ENCODE assay signal across 20 cellular contexts in genomic region chr7:157745721-157746709, GRCh38.
A peak's percentile ranks its signal among the peaks of the same experiment; 100 is the strongest.
DNase-seq lines count a peak whose midpoint lies in the region; ATAC-seq, FAIRE-seq and TF ChIP-seq lines count a peak whose summit lies in the region.
"Had no signal": no experiment of that assay in that cellular context is flagged by ENCODE, and none has a peak within 500 bp of the region (broad histone marks: within the 10 kb centered on the region; RNA-seq: fewer than 3 reads in every experiment).

No MANE protein-coding gene starts in this region.

- H3K27ac ChIP-seq in HepG2 (ENCODE audit: extremely low read length, insufficient read depth, low read length) = no peak overlapping the region
- no peak overlapping the region for H3K27ac ChIP-seq in neuronal stem cell (replicated peaks; ENCODE audit: low read length)
- H3K27ac ChIP-seq in aorta (ENCODE audit: low read depth in 1 of 2, low read length in 2 of 2) = no peak overlapping the region
- H3K27ac ChIP-seq: GM23248, KMS-11 had no signal

- no peak overlapping the region for H3K4ac ChIP-seq in neuronal stem cell (ENCODE audit: low read length)

- no peak overlapping the region for H3K27ac Mint-ChIP-seq in activated naive CD4-positive, alpha-beta T cell treated with anti-CD3 and anti-CD28 coated beads, Interleukin-2, amount 10 ng/mL, durations not matched to agents 7 days and 5 days
- H3K27ac Mint-ChIP-seq: B cell, CD14-positive monocyte had no signal

- WGBS in HepG2 (ENCODE audit: low lambda C conversion rate) = 40% methylated on average over 16 of the region's 25 CpGs
- no CpG with 5 or more reads among the region's 25 CpGs for WGBS in neuronal stem cell (ENCODE audit: extremely low coverage in 2 of 2, insufficient read length in 2 of 2, insufficient replicate concordance in 1 of 2), 2 donors
- 91 to 92% methylated on average over 25 of the region's 25 CpGs for WGBS in aorta, 2 donors

- H4K20me1 ChIP-seq in HepG2 (ENCODE audit: insufficient read depth, low read length) = 0 out of 2 replicates have a peak, but pooled peaks cover 8% of the 10 kb centered on the region

- H3K4me2 ChIP-seq in HepG2 (ENCODE audit: low read depth, low read length) (no peak overlapping the region), neuronal stem cell (ENCODE audit: insufficient read depth, low read length, poor library complexity, severe bottlenecking) (no peak overlapping the region)
- H3K4me2 ChIP-seq: KMS-11 had no signal

- H2AFZ ChIP-seq in HepG2 (ENCODE audit: low read length) = no peak overlapping the region
- H2AFZ ChIP-seq in neuronal stem cell (ENCODE audit: low read length) = no peak overlapping the region
- H2AFZ ChIP-seq: GM23248 had no signal

- no peaks in the 10 kb centered on the region for H3K4me1 Mint-ChIP-seq in activated naive CD4-positive, alpha-beta T cell treated with anti-CD3 and anti-CD28 coated beads, Interleukin-2, amount 10 ng/mL, durations not matched to agents 7 days and 5 days
- H3K4me1 Mint-ChIP-seq: B cell, CD14-positive monocyte had no signal

- H3K79me1 ChIP-seq in neuronal stem cell (ENCODE audit: low read depth, low read length) = no peaks in the 10 kb centered on the region

- CTCF ChIA-PET in activated naive CD4-positive, alpha-beta T cell treated with anti-CD3 and anti-CD28 coated beads, Interleukin-2, amount 10 ng/mL, durations not matched to agents 7 days and 5 days (lab: Charles Lee) = no interaction called here
- CTCF ChIA-PET in HepG2 (lab: Yijun Ruan, JAX; ENCODE audit: low intra/inter-chr PET ratio, low total read pairs) = no interaction called here

- intact Hi-C loops in HepG2 (cut with micrococcal nuclease; ENCODE audit: unreplicated experiment) (no loop called here), aorta (cut with DNase I) (no loop called here)

- H3K79me2 ChIP-seq in HepG2 (ENCODE audit: insufficient read depth, low read length) = no peaks in the 10 kb centered on the region

- H3K9ac ChIP-seq in HepG2 (ENCODE audit: insufficient read depth, low read depth, low read length) (no peak overlapping the region), neuronal stem cell (ENCODE audit: low read depth, low read length, poor library complexity) (no peak overlapping the region)
- H3K9ac ChIP-seq: GM23248, KMS-11 had no signal

- H3K36me3 ChIP-seq in HepG2 (replicated peaks in 1 of 2; ENCODE audit: control insufficient read depth in 1 of 2, insufficient read depth in 2 of 2, low read length in 2 of 2) (no peaks in the 10 kb centered on the region), neuronal stem cell (replicated peaks in 1 of 2; ENCODE audit: control insufficient read depth in 2 of 2, insufficient read depth in 2 of 2, low read length in 2 of 2) (no peaks in the 10 kb centered on the region), aorta (ENCODE audit: control insufficient read depth in 1 of 2, insufficient read depth in 2 of 2, low read length in 1 of 2) (no peaks in the 10 kb centered on the region)

- peak; percentile 10 for DNase-seq in activated naive CD4-positive, alpha-beta T cell treated with anti-CD3 and anti-CD28 coated beads, Interleukin-2, amount 10 ng/mL, durations not matched to agents 7 days and 5 days
- no peak for DNase-seq in activated naive CD4-positive, alpha-beta T cell (lab: John Stamatoyannopoulos, UW)
- DNase-seq in HepG2 (ENCODE audit: low spot score) = no peak
- DNase-seq in neuronal stem cell (ENCODE audit: low spot score) = no peak
- DNase-seq in aorta = peak in 1 of 2 donors; percentile 30
- DNase-seq in midbrain (lab: John Stamatoyannopoulos, UW) = no peak
- no peak for DNase-seq in GDM1 (lab: John Stamatoyannopoulos, UW)
- DNase-seq: GM23248, NCI-H1105 treated with DMSO at 0.1 percent for 48 hours, NCI-H2029 treated with DMSO at 0.1 percent for 48 hours, NCI-H345, NCI-H526 had no signal

- H3K27me3 Mint-ChIP-seq in activated naive CD4-positive, alpha-beta T cell treated with anti-CD3 and anti-CD28 coated beads, Interleukin-2, amount 10 ng/mL, durations not matched to agents 7 days and 5 days = peaks cover 12% of the 10 kb centered on the region
- H3K27me3 Mint-ChIP-seq: B cell had no signal

- H3K9me3 Mint-ChIP-seq in activated naive CD4-positive, alpha-beta T cell treated with anti-CD3 and anti-CD28 coated beads, Interleukin-2, amount 10 ng/mL, durations not matched to agents 7 days and 5 days = no peaks in the 10 kb centered on the region
- H3K9me3 Mint-ChIP-seq: CD14-positive monocyte had no signal

- H3K18ac ChIP-seq in neuronal stem cell (ENCODE audit: low read length) = no peak overlapping the region

- ATAC-seq in HepG2 (peak; percentile 42), aorta (ENCODE audit: low FRiP score) (peak; percentile 48), GM21515 (IDR thresholded peaks at IDR 0.05; ENCODE audit: unreplicated experiment) (no peak)
- ATAC-seq: HCT116, Right ventricle myocardium inferior had no signal

- no peaks in the 10 kb centered on the region for H3K4me1 ChIP-seq in HepG2 (ENCODE audit: insufficient read depth, low read length)
- H3K4me1 ChIP-seq in neuronal stem cell (ENCODE audit: control insufficient read depth in 2 of 2, insufficient read depth in 1 of 2, low read depth in 1 of 2, low read length in 2 of 2) = peaks cover 2 to 8% of the 10 kb centered on the region in 2 donors
- no peaks in the 10 kb centered on the region for H3K4me1 ChIP-seq in aorta (ENCODE audit: control insufficient read depth in 1 of 2, insufficient read depth in 2 of 2, low read length in 2 of 2)

- no peak overlapping the region for H3K4me3 Mint-ChIP-seq in activated naive CD4-positive, alpha-beta T cell treated with anti-CD3 and anti-CD28 coated beads, Interleukin-2, amount 10 ng/mL, durations not matched to agents 7 days and 5 days
- H3K4me3 Mint-ChIP-seq: B cell, CD14-positive monocyte had no signal

- FAIRE-seq in HepG2 (lab: Jason Lieb, UNC) = no peak
- FAIRE-seq: D721Med, RCC 7860 had no signal

- H3K27me3 ChIP-seq in HepG2 (ENCODE audit: control insufficient read depth in 1 of 2, insufficient read depth in 2 of 2, low read length in 2 of 2) = peaks cover 2 to 29% of the 10 kb centered on the region in 2 experiments; a peak in 4 of 5 replicates
- H3K27me3 ChIP-seq in neuronal stem cell (ENCODE audit: control insufficient read depth in 3 of 3, insufficient read depth in 3 of 3, low read depth in 1 of 3, low read length in 3 of 3) = no peaks in the 10 kb centered on the region
- H3K27me3 ChIP-seq in aorta (ENCODE audit: control insufficient read depth in 1 of 2, insufficient read depth in 2 of 2, low read length in 1 of 2) = no peaks in the 10 kb centered on the region

- no peak overlapping the region for H4K91ac ChIP-seq in neuronal stem cell (ENCODE audit: low read depth, low read length, poor library complexity)

- no peak for TF ChIP-seq POLR2A in HepG2 (IDR thresholded peaks at IDR 0.05; ENCODE audit: insufficient read depth in 1 of 2, low read depth in 2 of 2, low read length in 2 of 2)

- H2BK15ac ChIP-seq in neuronal stem cell (ENCODE audit: low read length) = no peak overlapping the region

- in situ Hi-C loops in HepG2 (cut with HindIII; ENCODE audit: extremely low pct_ligation_motif_present, low pct_unique_long_range_greater_than_20kb) = no loop called here

- H2AK5ac ChIP-seq in neuronal stem cell (ENCODE audit: low read depth, low read length) = peak overlapping the region; percentile 28

- H4K8ac ChIP-seq in neuronal stem cell (ENCODE audit: low read depth, low read length) = no peak overlapping the region

- no peak for TF ChIP-seq RAD21 in HepG2 (CRISPR knock-in tag; IDR thresholded peaks at IDR 0.05)

- no TSS peak for BruUV-seq in HepG2 (replicated peaks; lab: Mats Ljungman, UMichigan)

- TF ChIP-seq CTCF in HepG2 (CRISPR knock-in tag; IDR thresholded peaks at IDR 0.05) = no peak

- TF ChIP-seq EP300 in HepG2 (IDR thresholded peaks at IDR 0.05; ENCODE audit: low read depth in 2 of 2, low read length in 2 of 2) (no peak), HepG2 (CRISPR knock-in tag; IDR thresholded peaks at IDR 0.05; ENCODE audit: borderline replicate concordance) (no peak)

- H3K23ac ChIP-seq in neuronal stem cell (ENCODE audit: low read depth, low read length, poor library complexity) = no peak overlapping the region

- no peak overlapping the region for H2BK120ac ChIP-seq in neuronal stem cell (ENCODE audit: low read depth, low read length)

- H2BK5ac ChIP-seq in neuronal stem cell (ENCODE audit: low read length) = no peak overlapping the region

- H3K4me3 ChIP-seq in HepG2 (replicated peaks in 1 of 3; ENCODE audit: insufficient read depth in 1 of 3, low read depth in 2 of 3, low read length in 3 of 3) (no peak overlapping the region), neuronal stem cell (ENCODE audit: low read length in 2 of 2) (no peak overlapping the region), aorta (ENCODE audit: low read length in 2 of 2) (no peak overlapping the region)
- H3K4me3 ChIP-seq: GM23248 had no signal

- H3K9me3 ChIP-seq in HepG2 (ENCODE audit: low read length) (no peaks in the 10 kb centered on the region), neuronal stem cell (replicated peaks in 1 of 2; ENCODE audit: control insufficient read depth in 2 of 2, insufficient read depth in 1 of 2, low read depth in 1 of 2, low read length in 2 of 2) (peaks cover 0 to 4% of the 10 kb centered on the region in 2 donors), aorta (ENCODE audit: control insufficient read depth, low read length) (no peaks in the 10 kb centered on the region)

- no peaks in the 10 kb centered on the region for H3K36me3 Mint-ChIP-seq in activated naive CD4-positive, alpha-beta T cell treated with anti-CD3 and anti-CD28 coated beads, Interleukin-2, amount 10 ng/mL, durations not matched to agents 7 days and 5 days
- H3K36me3 Mint-ChIP-seq: CD14-positive monocyte had no signal

- H3K14ac ChIP-seq in neuronal stem cell (ENCODE audit: low read length) = no peak overlapping the region

- POLR2A ChIA-PET in HepG2 (lab: Yijun Ruan, JAX) = no interaction called here

- no peak overlapping the region for H2BK12ac ChIP-seq in neuronal stem cell (ENCODE audit: low read length)

TF ChIP-seq in HepG2, 621 proteins besides CTCF, POLR2A, EP300 and RAD21 (continues in another document):
- no peak for TF ChIP-seq ZBTB21 (CRISPR knock-in tag; IDR thresholded peaks at IDR 0.05)
- no peak for TF ChIP-seq HDAC1 (CRISPR knock-in tag; IDR thresholded peaks at IDR 0.05)
- no peak for TF ChIP-seq FUBP1 (CRISPR knock-in tag; IDR thresholded peaks at IDR 0.05; ENCODE audit: borderline replicate concordance)
- no peak for TF ChIP-seq TMF1 (CRISPR knock-in tag; IDR thresholded peaks at IDR 0.05; ENCODE audit: low read depth)
